In the genomic region with DNA sequence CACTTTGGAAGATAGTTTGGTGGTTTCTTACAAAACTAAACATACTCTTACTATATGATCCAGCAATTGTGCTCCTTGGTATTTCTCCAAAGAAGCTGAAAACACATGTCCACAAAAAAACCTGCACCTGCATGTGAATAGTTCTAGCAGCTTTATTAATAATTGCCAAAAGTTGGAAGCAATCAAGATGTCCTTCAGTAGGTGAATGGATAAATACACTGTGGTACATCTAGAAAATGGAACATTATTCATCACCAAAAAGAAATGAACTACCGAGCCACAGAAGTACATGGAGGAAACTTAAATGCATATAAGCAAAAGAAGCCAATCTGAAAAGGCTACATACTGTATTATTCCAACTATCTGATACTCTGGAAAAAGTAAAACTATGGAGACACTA, we compare ENCODE assay signal across 6 cellular contexts.
"Had no signal": no experiment of that assay in that cellular context is flagged by ENCODE, and none has a peak within 500 bp of the region (broad histone marks: within the 10 kb centered on the region; RNA-seq: fewer than 3 reads in every experiment).

No MANE protein-coding gene starts in this region.

- ATAC-seq: HepG2, K562 had no signal

- H3K4me3 ChIP-seq: K562 had no signal

- H3K27ac ChIP-seq: HL-60 had no signal

- DNase-seq: IMR-90, KBM-7, KG1 had no signal
